In genomic region chr17:66636111-66636510, GRCh38 we compare ENCODE assay signal across 2 cellular contexts.
TF ChIP-seq lines count a peak whose summit lies in the region.

No MANE protein-coding gene starts in this region.

TF ChIP-seq in SK-N-SH, 30 proteins besides CTCF, POLR2A, EP300 and RAD21 (continued from another document):
- TF ChIP-seq POLR2AphosphoS5 (IDR thresholded peaks at IDR 0.05; ENCODE audit: low read depth, low read length) (no peak; the same call in 1 of the 2 replicates), YY1 (IDR thresholded peaks at IDR 0.05; ENCODE audit: low read depth) (no peak), RCOR1 (IDR thresholded peaks at IDR 0.05; ENCODE audit: low read length) (no peak), PBX3 (IDR thresholded peaks at IDR 0.05) (peak; percentile 93), TEAD4 (IDR thresholded peaks at IDR 0.05; ENCODE audit: borderline replicate concordance, insufficient read depth) (peak; percentile 9; the same call in 1 of the 2 replicates), ZBTB33 (IDR thresholded peaks at IDR 0.05; ENCODE audit: borderline replicate concordance, low read depth) (no peak), TAF1 (IDR thresholded peaks at IDR 0.05; ENCODE audit: borderline replicate concordance, low read depth, low read length) (no peak), RFX5 (IDR thresholded peaks at IDR 0.05; ENCODE audit: low read length) (no peak), GATA2 (CRISPR knock-in tag; IDR thresholded peaks at IDR 0.05) (no peak), TCF12 (IDR thresholded peaks at IDR 0.05) (peak; percentile 73), ELF1 (IDR thresholded peaks at IDR 0.05) (no peak), MEF2A (IDR thresholded peaks at IDR 0.05; ENCODE audit: borderline replicate concordance, low read depth) (peak; percentile 19; the same call in 1 of the 2 replicates), RXRA (IDR thresholded peaks at IDR 0.05; ENCODE audit: borderline replicate concordance, low read depth) (no peak), MXI1 (IDR thresholded peaks at IDR 0.05; ENCODE audit: low read depth, low read length) (no peak), NRF1 (IDR thresholded peaks at IDR 0.05; ENCODE audit: low read depth, low read length) (no peak), MAX (IDR thresholded peaks at IDR 0.05; ENCODE audit: low read depth) (no peak)
- TF ChIP-seq, protein P1, sequence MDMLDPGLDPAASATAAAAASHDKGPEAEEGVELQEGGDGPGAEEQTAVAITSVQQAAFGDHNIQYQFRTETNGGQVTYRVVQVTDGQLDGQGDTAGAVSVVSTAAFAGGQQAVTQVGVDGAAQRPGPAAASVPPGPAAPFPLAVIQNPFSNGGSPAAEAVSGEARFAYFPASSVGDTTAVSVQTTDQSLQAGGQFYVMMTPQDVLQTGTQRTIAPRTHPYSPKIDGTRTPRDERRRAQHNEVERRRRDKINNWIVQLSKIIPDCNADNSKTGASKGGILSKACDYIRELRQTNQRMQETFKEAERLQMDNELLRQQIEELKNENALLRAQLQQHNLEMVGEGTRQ (IDR thresholded peaks at IDR 0.05; ENCODE audit: borderline replicate concordance, low read depth, low read length), result no peak
TF ChIP-seq in SK-N-SH: peak in this region for 6.

TF ChIP-seq in HepG2, 621 proteins besides CTCF, POLR2A, EP300 and RAD21 (continued from another document):
- TF ChIP-seq JUNB (CRISPR knock-in tag; IDR thresholded peaks at IDR 0.05; ENCODE audit: borderline replicate concordance), result no peak
- TF ChIP-seq FUBP1 (CRISPR knock-in tag; IDR thresholded peaks at IDR 0.05; ENCODE audit: borderline replicate concordance), result no peak
- no peak for TF ChIP-seq MLLT10 (CRISPR knock-in tag; IDR thresholded peaks at IDR 0.05)
TF ChIP-seq in HepG2: peak in this region for 0.
